ENCODE assay signal across 10 cellular contexts in genomic region chr15:60520041-60520824, GRCh38. TPM values are rescaled to one million over a fixed set of nuclear protein-coding genes. Genes with fewer than 3 reads are reported as not detected.
DNase-seq lines count a peak whose midpoint lies in the region; ATAC-seq and TF ChIP-seq lines count a peak whose summit lies in the region.
"Had no signal": no experiment of that assay in that cellular context is flagged by ENCODE, and none has a peak within 500 bp of the region (broad histone marks: within the 10 kb centered on the region; RNA-seq: fewer than 3 reads in every experiment).

No MANE protein-coding gene starts in this region.

- H3K4me3 ChIP-seq in choroid plexus epithelial cell (ENCODE audit: low read depth, low read length) (no peak overlapping the region), MG63 (no peak overlapping the region)
- H3K4me3 ChIP-seq: SJSA1 had no signal

- peak; percentile 67 for ATAC-seq in stimulated activated memory B cell treated with anti-CD40 and anti-IgM and Interleukin-4, amounts not matched to agents 10 μg/mL and 1 μg/mL and 100 μg/mL, for 72 hours
- ATAC-seq in HG02763 (IDR thresholded peaks at IDR 0.05; ENCODE audit: unreplicated experiment) (no peak), HG03108 (IDR thresholded peaks at IDR 0.05; ENCODE audit: unreplicated experiment) (no peak)

- H3K36me3 Mint-ChIP-seq in activated CD4-positive, alpha-beta T cell treated with anti-CD3 and anti-CD28 coated beads, Interleukin-2, amount 10 ng/mL, durations not matched to agents 24 days and 14 days (ENCODE audit: low read depth), result peaks cover 33% of the 10 kb centered on the region
- peaks cover 18% of the 10 kb centered on the region for H3K36me3 Mint-ChIP-seq in stimulated activated memory B cell treated with anti-CD40 and anti-IgM and Interleukin-4, amounts not matched to agents 10 μg/mL and 1 μg/mL and 100 μg/mL, for 72 hours
- H3K36me3 Mint-ChIP-seq: CD14-positive monocyte had no signal

- peak overlapping the region; percentile 8 for H3K4me3 Mint-ChIP-seq in activated CD4-positive, alpha-beta T cell treated with anti-CD3 and anti-CD28 coated beads, Interleukin-2, amount 10 ng/mL, durations not matched to agents 24 days and 14 days
- H3K4me3 Mint-ChIP-seq in stimulated activated memory B cell treated with anti-CD40 and anti-IgM and Interleukin-4, amounts not matched to agents 10 μg/mL and 1 μg/mL and 100 μg/mL, for 72 hours, result no peak overlapping the region
- H3K4me3 Mint-ChIP-seq: CD14-positive monocyte had no signal

- H3K9me3 Mint-ChIP-seq in activated CD4-positive, alpha-beta T cell treated with anti-CD3 and anti-CD28 coated beads, Interleukin-2, amount 10 ng/mL, durations not matched to agents 24 days and 14 days, result no peaks in the 10 kb centered on the region
- H3K9me3 Mint-ChIP-seq in stimulated activated memory B cell treated with anti-CD40 and anti-IgM and Interleukin-4, amounts not matched to agents 10 μg/mL and 1 μg/mL and 100 μg/mL, for 72 hours, result no peaks in the 10 kb centered on the region
- H3K9me3 Mint-ChIP-seq: CD14-positive monocyte had no signal

- H3K36me3 ChIP-seq in MG63, result no peaks in the 10 kb centered on the region
- H3K36me3 ChIP-seq: SJSA1 had no signal

- peak; percentile 66 for DNase-seq in activated CD4-positive, alpha-beta T cell treated with anti-CD3 and anti-CD28 coated beads, Interleukin-2, amount 10 ng/mL, durations not matched to agents 24 days and 14 days
- DNase-seq in activated CD4-positive, alpha-beta T cell treated with anti-CD3 and anti-CD28 coated beads, Interleukin-2, amount 50 U/mL, for 4 hours, result no peak
- DNase-seq in HT1080 (ENCODE audit: low read depth) (peak; percentile 88), choroid plexus epithelial cell (ENCODE audit: low read depth) (peak; percentile 41), MG63 (no peak)

- H3K27ac Mint-ChIP-seq in activated CD4-positive, alpha-beta T cell treated with anti-CD3 and anti-CD28 coated beads, Interleukin-2, amount 10 ng/mL, durations not matched to agents 24 days and 14 days, result peak overlapping the region; percentile 59
- H3K27ac Mint-ChIP-seq in stimulated activated memory B cell treated with anti-CD40 and anti-IgM and Interleukin-4, amounts not matched to agents 10 μg/mL and 1 μg/mL and 100 μg/mL, for 72 hours, result peak overlapping the region; percentile 33

- H3K27me3 ChIP-seq in MG63, result no peaks in the 10 kb centered on the region
- H3K27me3 ChIP-seq: SJSA1 had no signal

- H3K9me3 ChIP-seq in MG63, result no peaks in the 10 kb centered on the region
- H3K9me3 ChIP-seq: SJSA1 had no signal

- H3K27me3 Mint-ChIP-seq in activated CD4-positive, alpha-beta T cell treated with anti-CD3 and anti-CD28 coated beads, Interleukin-2, amount 10 ng/mL, durations not matched to agents 24 days and 14 days, result no peaks in the 10 kb centered on the region
- no peaks in the 10 kb centered on the region for H3K27me3 Mint-ChIP-seq in stimulated activated memory B cell treated with anti-CD40 and anti-IgM and Interleukin-4, amounts not matched to agents 10 μg/mL and 1 μg/mL and 100 μg/mL, for 72 hours

- peaks cover 34% of the 10 kb centered on the region for H3K4me1 Mint-ChIP-seq in activated CD4-positive, alpha-beta T cell treated with anti-CD3 and anti-CD28 coated beads, Interleukin-2, amount 10 ng/mL, durations not matched to agents 24 days and 14 days
- H3K4me1 Mint-ChIP-seq in stimulated activated memory B cell treated with anti-CD40 and anti-IgM and Interleukin-4, amounts not matched to agents 10 μg/mL and 1 μg/mL and 100 μg/mL, for 72 hours, result peaks cover 13% of the 10 kb centered on the region

- intact Hi-C loops in activated CD4-positive, alpha-beta T cell treated with anti-CD3 and anti-CD28 coated beads, Interleukin-2, amount 10 ng/mL, durations not matched to agents 24 days and 14 days (cut with micrococcal nuclease), result loop anchor here (1.0 to 2.0 kb wide), 6 partner anchors 13 to 193 kb away; partner anchors contain the start of gene ICE2

- TF ChIP-seq CTCF in choroid plexus epithelial cell (conservative IDR thresholded peaks at IDR 0.05; ENCODE audit: low read depth, low read length), result no peak

RNA-seq across cellular contexts. Expression of gene ICE2, which starts 41.3 kb away (rescaled TPM):
- total RNA-seq in activated CD4-positive, alpha-beta T cell treated with anti-CD3 and anti-CD28 coated beads, Interleukin-2, amount 10 ng/mL, durations not matched to agents 24 days and 14 days, result 55.4 and 62.6 TPM in 2 replicates
- total RNA-seq in HT1080 (2014; rRNA removed; shearing (Covaris generic)), result 13.5 and 17.0 TPM in 2 replicates
- 31.6 and 31.9 TPM in 2 replicates for polyA plus RNA-seq in HT1080 (2015; cell fraction: cytosol; rRNA removed)
- 55.3 and 60.4 TPM in 2 replicates for polyA plus RNA-seq in HT1080 (2015; cell fraction: nucleus; rRNA removed)
- total RNA-seq in MG63 (2014; rRNA removed; shearing (Covaris generic); ENCODE audit: low replicate concordance), result 14.5 and 26.2 TPM in 2 replicates

Comparison
In these comparisons a context has a peak if more than half of its experiments do, and no peak if none do; other contexts are left out.
1. DNase-seq: peak in activated CD4-positive, alpha-beta T cell treated with anti-CD3 and anti-CD28 coated beads, Interleukin-2, amount 10 ng/mL, durations not matched to agents 24 days and 14 days (single experiment), HT1080 (single experiment) and choroid plexus epithelial cell (single experiment); none in activated CD4-positive, alpha-beta T cell treated with anti-CD3 and anti-CD28 coated beads, Interleukin-2, amount 50 U/mL, for 4 hours (0 of 2) and MG63 (single experiment).